9 cellular contexts compared by ENCODE assay signal in genomic region chr1:2133879-2134215, GRCh38.
DNase-seq lines count a peak whose midpoint lies in the region; ATAC-seq and TF ChIP-seq lines count a peak whose summit lies in the region.
"Had no signal": no experiment of that assay in that cellular context is flagged by ENCODE, and none has a peak within 500 bp of the region (broad histone marks: within the 10 kb centered on the region; RNA-seq: fewer than 3 reads in every experiment).

No MANE protein-coding gene starts in this region.

- H3K27me3 Mint-ChIP-seq in GM23338 (ENCODE audit: insufficient read depth, low read depth, poor library complexity), result peaks cover 19% of the 10 kb centered on the region
- H3K27me3 Mint-ChIP-seq: activated B cell treated with CpG ODN at 0.5 μM for 24 hours had no signal

- H3K27ac ChIP-seq in GM23338 (ENCODE audit: low read depth) (peak overlapping the region; percentile 84; the same call in 1 of the 2 replicates), ascending aorta (peak overlapping the region; percentile 77 to 87), skeletal muscle tissue (ENCODE audit: low read depth, low read length) (peak overlapping the region; percentile 65)

- H3F3A ChIP-seq in GM23338 (replicated peaks; ENCODE audit: low read depth), result peaks cover 21% of the 10 kb centered on the region

- H4K20me1 ChIP-seq in GM23338 (replicated peaks; ENCODE audit: insufficient read depth), result peaks cover 17% of the 10 kb centered on the region

- H3K9me2 ChIP-seq in GM23338 (ENCODE audit: insufficient read depth), result no peaks in the 10 kb centered on the region

- H3K4me2 ChIP-seq in GM23338, result peak overlapping the region; percentile 90

- no peaks in the 10 kb centered on the region for H3K36me3 ChIP-seq in GM23338 (ENCODE audit: insufficient read depth)
- H3K36me3 ChIP-seq in ascending aorta, result no peaks in the 10 kb centered on the region
- H3K36me3 ChIP-seq in iPS-15b (ENCODE audit: control insufficient read depth, insufficient read depth, low read length), result peaks cover 5% of the 10 kb centered on the region
- no peaks in the 10 kb centered on the region for H3K36me3 ChIP-seq in skeletal muscle tissue (ENCODE audit: control insufficient read depth in 3 of 3, insufficient read depth in 3 of 3, low read length in 3 of 3)

- H3K4me1 ChIP-seq in GM23338 (ENCODE audit: insufficient read depth) (peaks cover 18% of the 10 kb centered on the region), ascending aorta (peaks cover 0 to 12% of the 10 kb centered on the region in 2 donors), iPS-15b (ENCODE audit: control insufficient read depth, insufficient read depth, low read length) (peaks cover 2% of the 10 kb centered on the region), skeletal muscle tissue (ENCODE audit: control insufficient read depth in 3 of 3, insufficient read depth in 3 of 3, low read length in 3 of 3) (peaks cover 7 to 16% (median 11%) of the 10 kb centered on the region in 3 donors)

- ATAC-seq in GM23338, result peak; percentile 1; the same call in 1 of the 3 replicates

- intact Hi-C loops in ascending aorta (cut with DNase I), result loop anchor here (5.0 kb wide), 1 partner anchor 53 kb away; no protein-coding TSS in a partner anchor

- H3K36me3 Mint-ChIP-seq in GM23338 (ENCODE audit: low read depth), result no peaks in the 10 kb centered on the region; the same call in 1 of the 3 replicates

- H3K4me3 ChIP-seq in GM23338 (peak overlapping the region; percentile 54), ascending aorta (peak overlapping the region; percentile 33 to 64), iPS-15b (ENCODE audit: low read depth, low read length) (peak overlapping the region; percentile 36), skeletal muscle tissue (ENCODE audit: low read length in 3 of 3) (peak overlapping the region; percentile 40 to 62 (median 58))

- peaks cover 25% of the 10 kb centered on the region for H3K4me1 Mint-ChIP-seq in GM23338

- no peak for DNase-seq in GM23338 (ENCODE audit: low spot score)
- DNase-seq in ascending aorta (ENCODE audit: low spot score in 2 of 2), result no peak
- DNase-seq in retina, result no peak
- DNase-seq in CD1c-positive myeloid dendritic cell (ENCODE audit: extremely low spot score), result no peak
- no peak for DNase-seq in DMS 273 treated with DMSO at 0.1 percent for 48 hours (lab: John Stamatoyannopoulos, UW)
- DNase-seq in SW480 (ENCODE audit: low spot score), result no peak

- H3K27ac Mint-ChIP-seq in GM23338, result no peak overlapping the region

- no peaks in the 10 kb centered on the region for H3K9me3 Mint-ChIP-seq in GM23338
- H3K9me3 Mint-ChIP-seq: activated B cell treated with CpG ODN at 0.5 μM for 24 hours had no signal

- H3K79me2 ChIP-seq in GM23338 (replicated peaks; ENCODE audit: insufficient read depth), result peaks cover 16% of the 10 kb centered on the region

- TF ChIP-seq CTCF in GM23338 (conservative IDR thresholded peaks at IDR 0.05; ENCODE audit: low read depth in 2 of 2) (no peak), ascending aorta (IDR thresholded peaks at IDR 0.05) (no peak)

- H3K9me3 ChIP-seq in ascending aorta, result no peaks in the 10 kb centered on the region
- H3K9me3 ChIP-seq in iPS-15b (ENCODE audit: control insufficient read depth, insufficient read depth, low read length), result no peaks in the 10 kb centered on the region
- H3K9me3 ChIP-seq in skeletal muscle tissue (ENCODE audit: control insufficient read depth in 3 of 3, low read length in 3 of 3), result no peaks in the 10 kb centered on the region

- H3K4me3 Mint-ChIP-seq in GM23338, result peak overlapping the region; percentile 68

- no peaks in the 10 kb centered on the region for H3K27me3 ChIP-seq in GM23338 (ENCODE audit: insufficient read depth)
- no peaks in the 10 kb centered on the region for H3K27me3 ChIP-seq in ascending aorta
- no peaks in the 10 kb centered on the region for H3K27me3 ChIP-seq in iPS-15b (ENCODE audit: control insufficient read depth, insufficient read depth, low read length)
- peaks cover 36 to 53% (median 45%) of the 10 kb centered on the region in 3 donors for H3K27me3 ChIP-seq in skeletal muscle tissue (ENCODE audit: control insufficient read depth in 3 of 3, insufficient read depth in 3 of 3, low read length in 3 of 3)

- H3K9ac ChIP-seq in iPS-15b (ENCODE audit: low read depth, low read length) (no peak overlapping the region), skeletal muscle tissue (ENCODE audit: low read depth in 1 of 3, low read length in 3 of 3) (peak overlapping the region in 1 of 3 donors; percentile 45)

- no peak overlapping the region for H2AFZ ChIP-seq in GM23338

TF ChIP-seq in GM23338, 12 proteins besides CTCF, POLR2A, EP300 and RAD21:
- TF ChIP-seq ZNF462 (CRISPR knock-in tag; IDR thresholded peaks at IDR 0.05) (no peak), POLR2AphosphoS5 (IDR thresholded peaks at IDR 0.05; ENCODE audit: low read depth) (no peak), ETS1 (IDR thresholded peaks at IDR 0.05) (no peak), JUNB (IDR thresholded peaks at IDR 0.05; ENCODE audit: unreplicated experiment) (no peak)
TF ChIP-seq in GM23338: peak in this region for 0.
